Comparison of ENCODE assay signal across 20 cellular contexts in the genomic region with DNA sequence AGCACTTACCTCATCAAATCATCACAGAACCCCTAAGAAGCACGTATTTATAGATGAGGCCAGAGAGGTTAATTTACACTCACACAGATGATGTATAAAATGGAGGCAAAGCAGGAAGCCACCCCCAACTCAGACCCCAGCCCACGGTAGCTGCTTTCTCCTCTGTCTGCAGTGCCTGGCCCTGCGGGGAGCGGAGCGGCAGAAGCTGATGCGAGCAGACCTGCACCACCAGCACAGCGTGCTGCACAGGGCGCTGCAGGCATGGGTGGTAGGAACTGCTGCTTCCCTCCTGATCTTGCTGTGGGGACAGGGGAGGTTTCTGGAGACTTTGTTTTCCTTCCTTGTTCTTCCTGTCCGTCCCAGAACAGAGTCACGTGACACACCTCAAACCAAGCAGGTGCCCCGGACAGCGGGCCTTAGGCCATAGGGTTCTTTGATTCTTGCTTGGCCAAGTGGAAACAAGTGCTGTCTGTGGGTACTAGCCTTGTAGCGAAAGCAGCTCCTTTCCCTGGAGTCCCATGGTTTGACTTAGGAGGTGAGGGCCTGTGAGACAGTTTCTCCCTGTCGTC. TPM values are rescaled to one million over a fixed set of nuclear protein-coding genes. Genes with fewer than 3 reads are reported as not detected.
A peak's percentile ranks its signal among the peaks of the same experiment; 100 is the strongest.
DNase-seq lines count a peak whose midpoint lies in the region; ATAC-seq and TF ChIP-seq lines count a peak whose summit lies in the region.
"Had no signal": no experiment of that assay in that cellular context is flagged by ENCODE, and none has a peak within 500 bp of the region (broad histone marks: within the 10 kb centered on the region; RNA-seq: fewer than 3 reads in every experiment).

No MANE protein-coding gene starts in this region.

- H3K4me3 ChIP-seq in lower lobe of right lung (no peak overlapping the region), sigmoid colon (no peak overlapping the region)
- H3K4me3 ChIP-seq: BLaER1 treated with 17β-estradiol and CSF1 and Interleukin-3, amounts not matched to agents 10 nM and 100 nM; GM12878 had no signal

- H3K27me3 ChIP-seq in lower lobe of right lung (ENCODE audit: low read depth) (no peaks in the 10 kb centered on the region), sigmoid colon (no peaks in the 10 kb centered on the region)
- H3K27me3 ChIP-seq: BLaER1 treated with 17β-estradiol and CSF1 and Interleukin-3, amounts not matched to agents 10 nM and 100 nM had no signal

- H3K27ac ChIP-seq in lower lobe of right lung: no peak overlapping the region
- peak overlapping the region in 3 of 4 donors; percentile 78 to 93 (median 91) for H3K27ac ChIP-seq in sigmoid colon
- H3K27ac ChIP-seq: BLaER1 treated with 17β-estradiol and CSF1 and Interleukin-3, amounts not matched to agents 10 nM and 100 nM had no signal

- ATAC-seq in activated T-helper 17 cell treated with anti-CD3 and anti-CD28 coated beads, Interleukin-2, amount 50 U/mL, for 72 hours (replicated peaks): no peak
- ATAC-seq in lower lobe of right lung (peak in 1 of 2 donors; percentile 6), HG02610 (IDR thresholded peaks at IDR 0.05; ENCODE audit: unreplicated experiment) (no peak)
- ATAC-seq: GM12878, Panc1 had no signal

- no peak overlapping the region for H3K4me3 Mint-ChIP-seq in activated naive CD4-positive, alpha-beta T cell treated with anti-CD3 and anti-CD28 coated beads, Interleukin-2, amount 50 U/mL, for 24 hours
- H3K4me3 Mint-ChIP-seq in activated naive CD4-positive, alpha-beta T cell treated with anti-CD3 and anti-CD28 coated beads for 36 hours: no peak overlapping the region
- H3K4me3 Mint-ChIP-seq in activated T-helper 17 cell treated with anti-CD3 and anti-CD28 coated beads, Interleukin-2, amount 50 U/mL, for 72 hours: no peak overlapping the region

- TF ChIP-seq EP300 in sigmoid colon (IDR thresholded peaks at IDR 0.05): no peak

- no peak for TF ChIP-seq POLR2A in sigmoid colon (IDR thresholded peaks at IDR 0.05)

- CTCF ChIA-PET in activated naive CD4-positive, alpha-beta T cell treated with anti-CD3 and anti-CD28 coated beads for 36 hours (lab: Charles Lee): no interaction called here

- intact Hi-C loops in activated naive CD4-positive, alpha-beta T cell treated with anti-CD3 and anti-CD28 coated beads for 36 hours (cut with micrococcal nuclease): no loop called here
- intact Hi-C loops in lower lobe of right lung (cut with DNase I): no loop called here
- intact Hi-C loops in sigmoid colon (cut with DNase I): no loop called here

- TF ChIP-seq CTCF in lower lobe of right lung (IDR thresholded peaks at IDR 0.05) (no peak), sigmoid colon (IDR thresholded peaks at IDR 0.05) (no peak)

- WGBS in sigmoid colon, 2 donors: 91 to 93% methylated on average over 14 of the region's 14 CpGs

- no peaks in the 10 kb centered on the region for H3K27me3 Mint-ChIP-seq in activated naive CD4-positive, alpha-beta T cell treated with anti-CD3 and anti-CD28 coated beads, Interleukin-2, amount 50 U/mL, for 24 hours
- no peaks in the 10 kb centered on the region for H3K27me3 Mint-ChIP-seq in activated naive CD4-positive, alpha-beta T cell treated with anti-CD3 and anti-CD28 coated beads for 36 hours (ENCODE audit: low read depth)
- no peaks in the 10 kb centered on the region for H3K27me3 Mint-ChIP-seq in activated T-helper 17 cell treated with anti-CD3 and anti-CD28 coated beads, Interleukin-2, amount 50 U/mL, for 72 hours

- no peak for DNase-seq in activated naive CD4-positive, alpha-beta T cell treated with anti-CD3 and anti-CD28 coated beads for 36 hours
- DNase-seq in lower lobe of right lung: peak; percentile 7
- DNase-seq in sigmoid colon: peak; percentile 36
- DNase-seq in activated CD4-positive, alpha-beta T cell treated with anti-CD3 and anti-CD28 coated beads, Interleukin-2, amount 50 U/mL, for 4 hours: no peak
- no peak for DNase-seq in AG20443 (ENCODE audit: low spot score)
- DNase-seq: DMS153, H7, Karpas-422, MM.1S, NCI-H1105, NCI-H187, NCI-H2171, NCI-H82, SHP77 treated with DMSO at 0.1 percent for 48 hours had no signal

- H3K27ac Mint-ChIP-seq in activated naive CD4-positive, alpha-beta T cell treated with anti-CD3 and anti-CD28 coated beads, Interleukin-2, amount 50 U/mL, for 24 hours: peak overlapping the region; percentile 76
- H3K27ac Mint-ChIP-seq in activated naive CD4-positive, alpha-beta T cell treated with anti-CD3 and anti-CD28 coated beads for 36 hours: no peak overlapping the region
- peak overlapping the region; percentile 24 for H3K27ac Mint-ChIP-seq in activated T-helper 17 cell treated with anti-CD3 and anti-CD28 coated beads, Interleukin-2, amount 50 U/mL, for 72 hours

- no peaks in the 10 kb centered on the region for H3K9me3 ChIP-seq in lower lobe of right lung
- no peaks in the 10 kb centered on the region for H3K9me3 ChIP-seq in sigmoid colon
- H3K9me3 ChIP-seq: BLaER1 treated with 17β-estradiol and CSF1 and Interleukin-3, amounts not matched to agents 10 nM and 100 nM had no signal

- H3K36me3 ChIP-seq in lower lobe of right lung: peaks cover 48% of the 10 kb centered on the region
- H3K36me3 ChIP-seq in sigmoid colon: no peaks in the 10 kb centered on the region

- no peaks in the 10 kb centered on the region for H3K4me1 ChIP-seq in lower lobe of right lung
- peaks cover 0 to 51% (median 35%) of the 10 kb centered on the region in 4 donors for H3K4me1 ChIP-seq in sigmoid colon
- H3K4me1 ChIP-seq: BLaER1 treated with 17β-estradiol and CSF1 and Interleukin-3, amounts not matched to agents 10 nM and 100 nM had no signal

- no peaks in the 10 kb centered on the region for H3K4me1 Mint-ChIP-seq in activated naive CD4-positive, alpha-beta T cell treated with anti-CD3 and anti-CD28 coated beads, Interleukin-2, amount 50 U/mL, for 24 hours
- no peaks in the 10 kb centered on the region for H3K4me1 Mint-ChIP-seq in activated naive CD4-positive, alpha-beta T cell treated with anti-CD3 and anti-CD28 coated beads for 36 hours (ENCODE audit: low read depth)
- peaks cover 4% of the 10 kb centered on the region for H3K4me1 Mint-ChIP-seq in activated T-helper 17 cell treated with anti-CD3 and anti-CD28 coated beads, Interleukin-2, amount 50 U/mL, for 72 hours

- H3K9me3 Mint-ChIP-seq in activated naive CD4-positive, alpha-beta T cell treated with anti-CD3 and anti-CD28 coated beads, Interleukin-2, amount 50 U/mL, for 24 hours: no peaks in the 10 kb centered on the region
- no peaks in the 10 kb centered on the region for H3K9me3 Mint-ChIP-seq in activated naive CD4-positive, alpha-beta T cell treated with anti-CD3 and anti-CD28 coated beads for 36 hours
- H3K9me3 Mint-ChIP-seq in activated T-helper 17 cell treated with anti-CD3 and anti-CD28 coated beads, Interleukin-2, amount 50 U/mL, for 72 hours: no peaks in the 10 kb centered on the region

- H3K36me3 Mint-ChIP-seq in activated naive CD4-positive, alpha-beta T cell treated with anti-CD3 and anti-CD28 coated beads, Interleukin-2, amount 50 U/mL, for 24 hours: peaks cover 6% of the 10 kb centered on the region
- peaks cover 11% of the 10 kb centered on the region for H3K36me3 Mint-ChIP-seq in activated naive CD4-positive, alpha-beta T cell treated with anti-CD3 and anti-CD28 coated beads for 36 hours (ENCODE audit: low read depth)
- H3K36me3 Mint-ChIP-seq in activated T-helper 17 cell treated with anti-CD3 and anti-CD28 coated beads, Interleukin-2, amount 50 U/mL, for 72 hours (ENCODE audit: low read depth): peaks cover 76% of the 10 kb centered on the region

RNA-seq across cellular contexts. Expression of a gene that starts 57.8 kb away (rescaled TPM):
- total RNA-seq in activated naive CD4-positive, alpha-beta T cell treated with anti-CD3 and anti-CD28 coated beads for 36 hours: 10 to 100 TPM; 45.6 to 45.7 TPM
- total RNA-seq in activated T-helper 17 cell treated with anti-CD3 and anti-CD28 coated beads, Interleukin-2, amount 50 U/mL, for 72 hours: 10 to 100 TPM; 41.1 to 44.1 TPM
- total RNA-seq in lower lobe of right lung: 47.3 TPM
- 10 to 100 TPM; 17.3 to 40.3 (median 26.6) TPM for total RNA-seq in sigmoid colon
- 10 to 100 TPM; 10.8 to 29.3 (median 11.6) TPM for polyA plus RNA-seq in sigmoid colon

Comparison
In these comparisons a context has a peak if more than half of its experiments do, and no peak if none do; other contexts are left out.
1. DNase-seq: peak in lower lobe of right lung (single experiment) and sigmoid colon (single experiment); none in activated naive CD4-positive, alpha-beta T cell treated with anti-CD3 and anti-CD28 coated beads for 36 hours (single experiment), activated CD4-positive, alpha-beta T cell treated with anti-CD3 and anti-CD28 coated beads, Interleukin-2, amount 50 U/mL, for 4 hours (0 of 2) and AG20443 (single experiment).